1 cellular context compared by ENCODE assay signal in genomic region chr9:124495105-124496074, GRCh38.
TF ChIP-seq lines count a peak whose summit lies in the region.

No MANE protein-coding gene starts in this region.

TF ChIP-seq in K562, 482 proteins besides CTCF, POLR2A, EP300 and RAD21 (continued from another document):
- TF ChIP-seq USF1 (CRISPR knock-in tag; IDR thresholded peaks at IDR 0.05) = no peak
- TF ChIP-seq FOXP1 (CRISPR knock-in tag; IDR thresholded peaks at IDR 0.05) = no peak
- no peak for TF ChIP-seq MBD2 (IDR thresholded peaks at IDR 0.05; ENCODE audit: borderline replicate concordance, low read depth)
- TF ChIP-seq ZNF140 (CRISPR knock-in tag; IDR thresholded peaks at IDR 0.05) = no peak
- TF ChIP-seq MTA3 (IDR thresholded peaks at IDR 0.05; ENCODE audit: borderline replicate concordance) = no peak
- TF ChIP-seq RCOR1 (IDR thresholded peaks at IDR 0.05; ENCODE audit: borderline replicate concordance in 1 of 2, low read depth in 2 of 2, low read length in 2 of 2) = 0 out of 4 replicates have a peak, but pooled peaks of 1 of the 2 experiments have one; percentile 25
- no peak for TF ChIP-seq ZBTB49 (CRISPR knock-in tag; IDR thresholded peaks at IDR 0.05; ENCODE audit: borderline replicate concordance)
- TF ChIP-seq CREB3 (tag; conservative IDR thresholded peaks at IDR 0.05; ENCODE audit: low read depth) = no peak
- no peak for TF ChIP-seq SRSF9 (IDR thresholded peaks at IDR 0.05; ENCODE audit: borderline replicate concordance, low read depth, low read length)
TF ChIP-seq in K562: peak in this region for 13.
